9 cellular contexts compared by ENCODE assay signal in the genomic region with DNA sequence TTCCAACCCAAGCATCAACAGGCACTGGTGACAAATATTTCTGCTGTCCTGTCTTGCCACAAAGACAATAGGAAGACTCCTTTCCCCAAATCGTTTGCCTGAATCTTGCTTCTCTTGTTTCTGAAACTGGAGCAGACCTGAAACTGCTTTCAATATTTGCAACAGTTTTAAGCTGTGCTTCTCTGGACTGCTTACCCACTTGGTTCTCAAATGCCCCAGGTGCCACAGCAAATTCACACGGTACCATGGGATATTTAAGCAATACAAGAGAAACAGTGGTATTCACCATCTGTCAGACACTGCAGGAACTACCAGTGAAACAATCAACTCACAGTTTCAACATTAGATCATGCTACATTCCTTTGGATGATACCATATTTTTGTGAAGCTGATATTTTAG.
"Had no signal": no experiment of that assay in that cellular context is flagged by ENCODE, and none has a peak within 500 bp of the region (broad histone marks: within the 10 kb centered on the region; RNA-seq: fewer than 3 reads in every experiment).

No MANE protein-coding gene starts in this region.

- DNase-seq: GM23248, GOT3, H7, HFFc6 had no signal

- H3K4me3 ChIP-seq: GM23248, HAP-1 had no signal

- H3K9me3 Mint-ChIP-seq: HFFc6, IgD-negative memory B cell had no signal

- H3K4me3 Mint-ChIP-seq: HFFc6, IgD-negative memory B cell had no signal

- H3K4me1 Mint-ChIP-seq: IgD-negative memory B cell had no signal

- ATAC-seq: HCT116, HepG2 had no signal

- H3K4me1 ChIP-seq: HAP-1 had no signal

- H2AFZ ChIP-seq: GM23248 had no signal

- H3K9me3 ChIP-seq: HAP-1 had no signal

- H3K36me3 Mint-ChIP-seq: IgD-negative memory B cell had no signal

- H3K9ac ChIP-seq: GM23248 had no signal

- H3K36me3 ChIP-seq: HAP-1 had no signal

- H3K27ac Mint-ChIP-seq: HFFc6, IgD-negative memory B cell had no signal

- H3K27ac ChIP-seq: GM23248, HL-60 had no signal
